In the genomic region with DNA sequence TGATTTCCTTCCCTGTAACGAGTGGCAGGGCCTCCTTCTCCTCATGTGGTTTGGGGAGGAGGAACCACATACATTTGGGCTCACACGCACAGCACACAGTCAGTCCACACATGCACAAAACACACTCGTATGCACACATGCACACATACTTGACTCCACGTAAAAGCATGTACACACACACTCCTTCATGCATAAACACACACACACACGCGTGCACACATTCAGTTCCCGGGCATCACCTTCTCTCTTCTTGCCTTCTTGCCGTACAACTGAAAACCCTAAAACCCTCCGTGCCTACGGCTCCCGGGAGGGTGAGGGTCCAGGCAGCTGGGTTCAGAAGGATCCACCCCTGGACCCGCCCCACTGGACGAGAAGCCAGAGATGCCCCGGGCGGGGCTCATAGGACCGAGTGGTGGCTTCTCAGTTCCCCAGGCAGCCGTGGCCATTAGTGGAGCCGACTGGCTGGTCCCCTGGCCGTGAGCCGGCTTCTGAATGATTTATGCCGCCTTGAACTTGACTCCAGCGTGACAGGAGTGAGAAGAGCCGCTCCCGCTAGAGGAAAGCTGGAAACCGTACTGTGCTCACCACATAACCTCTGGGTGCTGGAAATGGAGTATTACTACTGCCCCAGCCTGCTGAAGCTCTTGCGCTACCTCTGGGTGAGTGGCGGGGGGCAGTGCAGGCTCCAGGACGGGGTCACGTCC, we compare ENCODE assay signal across 10 cellular contexts.
A peak's percentile ranks its signal among the peaks of the same experiment; 100 is the strongest.
DNase-seq lines count a peak whose midpoint lies in the region; ATAC-seq, FAIRE-seq and TF ChIP-seq lines count a peak whose summit lies in the region.
"Had no signal": no experiment of that assay in that cellular context is flagged by ENCODE, and none has a peak within 500 bp of the region (broad histone marks: within the 10 kb centered on the region; RNA-seq: fewer than 3 reads in every experiment).

No MANE protein-coding gene starts in this region.

- intact Hi-C loops in left colon (cut with DNase I, micrococcal nuclease), result no loop called here

- no peaks in the 10 kb centered on the region for H3K27me3 ChIP-seq in KMS-11 (ENCODE audit: insufficient read depth, low read depth)
- no peaks in the 10 kb centered on the region for H3K27me3 ChIP-seq in small intestine (ENCODE audit: control insufficient read depth in 2 of 2, insufficient read depth in 2 of 2, low read length in 2 of 2)

- H3K4me3 ChIP-seq in KMS-11 (IDR thresholded peaks at IDR 0.05; ENCODE audit: insufficient read depth, low read depth, low read length) (no peak overlapping the region), small intestine (ENCODE audit: low read depth in 1 of 2, low read length in 2 of 2) (peak overlapping the region in 1 of 2 donors; percentile 21)
- H3K4me3 ChIP-seq: SJSA1 had no signal

- H3K36me3 ChIP-seq in KMS-11 (ENCODE audit: insufficient read depth) (no peaks in the 10 kb centered on the region), small intestine (ENCODE audit: control insufficient read depth in 2 of 2, insufficient read depth in 2 of 2, low read length in 2 of 2) (peaks cover 2 to 3% of the 10 kb centered on the region in 2 donors)
- H3K36me3 ChIP-seq: SJSA1 had no signal

- FAIRE-seq in small intestine (lab: Jason Lieb, UNC), result no peak

- H3K4me1 Mint-ChIP-seq in activated T-helper 17 cell treated with anti-CD3 and anti-CD28 coated beads, Interleukin-2, amount 50 U/mL, for 72 hours, result peaks cover 47% of the 10 kb centered on the region

- H3K9me3 ChIP-seq in small intestine (ENCODE audit: control insufficient read depth, low read depth), result no peaks in the 10 kb centered on the region
- H3K9me3 ChIP-seq: SJSA1 had no signal

- H3K9ac ChIP-seq in KMS-11, result peak overlapping the region; percentile 42; the same call in 1 of the 2 replicates

- no peak overlapping the region for H2AFZ ChIP-seq in KMS-11 (ENCODE audit: low read depth)

- peak overlapping the region; percentile 96 for H3K4me2 ChIP-seq in KMS-11

- peak overlapping the region; percentile 87 for H3K4me3 Mint-ChIP-seq in activated T-helper 17 cell treated with anti-CD3 and anti-CD28 coated beads, Interleukin-2, amount 50 U/mL, for 72 hours

- H3K4me1 ChIP-seq in KMS-11 (ENCODE audit: low read depth, poor library complexity, severe bottlenecking) (peaks cover 47% of the 10 kb centered on the region), small intestine (ENCODE audit: control insufficient read depth in 2 of 2, insufficient read depth in 1 of 2, low read depth in 1 of 2, low read length in 1 of 2) (no peaks in the 10 kb centered on the region)
- H3K4me1 ChIP-seq: SJSA1 had no signal

- no peaks in the 10 kb centered on the region for H3K27me3 Mint-ChIP-seq in activated T-helper 17 cell treated with anti-CD3 and anti-CD28 coated beads, Interleukin-2, amount 50 U/mL, for 72 hours

- no peaks in the 10 kb centered on the region for H3K79me2 ChIP-seq in KMS-11 (ENCODE audit: insufficient read depth, low read depth)

- H3K27ac ChIP-seq in KMS-11 (peak overlapping the region; percentile 85), small intestine (ENCODE audit: low read depth in 1 of 2, low read length in 1 of 2) (peak overlapping the region; percentile 63 to 69)
- H3K27ac ChIP-seq: SJSA1 had no signal

- ATAC-seq in activated T-helper 17 cell treated with anti-CD3 and anti-CD28 coated beads, Interleukin-2, amount 50 U/mL, for 72 hours (replicated peaks), result peak; percentile 14
- peak; percentile 13 for ATAC-seq in left colon
- ATAC-seq in GM18502 (IDR thresholded peaks at IDR 0.05; ENCODE audit: poor library complexity, unreplicated experiment), result no peak

- no peaks in the 10 kb centered on the region for H4K20me1 ChIP-seq in KMS-11 (ENCODE audit: insufficient read depth)

- 43 to 71% (median 54%) methylated on average over 29 of the region's 29 CpGs for WGBS in small intestine, 3 donors

- no peak for TF ChIP-seq CTCF in KMS-11 (conservative IDR thresholded peaks at IDR 0.05; ENCODE audit: low read depth, low read length)

- H3K36me3 Mint-ChIP-seq in activated T-helper 17 cell treated with anti-CD3 and anti-CD28 coated beads, Interleukin-2, amount 50 U/mL, for 72 hours (ENCODE audit: low read depth), result no peaks in the 10 kb centered on the region

- H3K27ac Mint-ChIP-seq in activated T-helper 17 cell treated with anti-CD3 and anti-CD28 coated beads, Interleukin-2, amount 50 U/mL, for 72 hours, result peak overlapping the region; percentile 90

- H3K9me3 Mint-ChIP-seq in activated T-helper 17 cell treated with anti-CD3 and anti-CD28 coated beads, Interleukin-2, amount 50 U/mL, for 72 hours, result no peaks in the 10 kb centered on the region

- DNase-seq in left colon (no peak), small intestine (no peak), HK-2 (ENCODE audit: unreplicated experiment) (no peak), HuH-7 (ENCODE audit: low spot score) (no peak), KG1 (lab: John Stamatoyannopoulos, UW) (no peak)
- DNase-seq: KBM-7 had no signal
